In genomic region chr11:61378713-61379313, GRCh38 we compare ENCODE assay signal across 12 cellular contexts. TPM values are rescaled to one million over a fixed set of nuclear protein-coding genes. Genes with fewer than 3 reads are reported as not detected.
DNase-seq lines count a peak whose midpoint lies in the region; ATAC-seq and TF ChIP-seq lines count a peak whose summit lies in the region.
"Had no signal": no experiment of that assay in that cellular context is flagged by ENCODE, and none has a peak within 500 bp of the region (broad histone marks: within the 10 kb centered on the region; RNA-seq: fewer than 3 reads in every experiment).

No MANE protein-coding gene starts in this region.

- no TSS peak for BruUV-seq in Panc1 (replicated peaks; lab: Mats Ljungman, UMichigan)

- TF ChIP-seq CTCF in BJ (IDR thresholded peaks at IDR 0.05; ENCODE audit: insufficient read depth, low read depth, low read length) (no peak), Panc1 (IDR thresholded peaks at IDR 0.05) (no peak), fibroblast of lung (conservative IDR thresholded peaks at IDR 0.05 in 1 of 2, IDR thresholded peaks at IDR 0.05 in 1 of 2; ENCODE audit: low read depth in 1 of 2, low read length in 2 of 2) (no peak), osteocyte (IDR thresholded peaks at IDR 0.05) (no peak), GM13976 (IDR thresholded peaks at IDR 0.05; ENCODE audit: borderline replicate concordance, control extremely low read depth, extremely low read depth, insufficient read depth, missing control alignments) (no peak)

- ATAC-seq in Panc1 (peak; percentile 46; the same call in 1 of the 2 replicates), HG03097 (IDR thresholded peaks at IDR 0.05; ENCODE audit: low FRiP score, unreplicated experiment) (no peak), HG02642 (IDR thresholded peaks at IDR 0.05; ENCODE audit: poor library complexity, unreplicated experiment) (no peak)

- H4K20me1 ChIP-seq in fibroblast of lung (ENCODE audit: control insufficient read depth, extremely low read depth, insufficient read depth, low read length), result no peaks in the 10 kb centered on the region

- H3K36me3 ChIP-seq in BJ (ENCODE audit: control insufficient read depth, insufficient read depth, low read length) (0 out of 2 replicates have a peak, but pooled peaks cover 2% of the 10 kb centered on the region), Panc1 (ENCODE audit: control insufficient read depth, insufficient read depth, low read length) (no peaks in the 10 kb centered on the region), fibroblast of lung (ENCODE audit: control insufficient read depth, insufficient read depth, low read length) (no peaks in the 10 kb centered on the region)

- no peaks in the 10 kb centered on the region for H3K9me3 Mint-ChIP-seq in osteocyte (ENCODE audit: unreplicated experiment)

- H3K4me3 ChIP-seq in BJ (ENCODE audit: low read depth, low read length), result no peak overlapping the region
- H3K4me3 ChIP-seq in Panc1 (ENCODE audit: low read depth in 2 of 2, low read length in 2 of 2), result no peak overlapping the region
- no peak overlapping the region for H3K4me3 ChIP-seq in fibroblast of lung (replicated peaks in 1 of 4; ENCODE audit: control extremely low read depth in 1 of 4, insufficient read depth in 1 of 4, low read depth in 3 of 4, low read length in 4 of 4)

- H3K4me1 ChIP-seq in Panc1 (ENCODE audit: control insufficient read depth, insufficient read depth, low read length) (no peaks in the 10 kb centered on the region), fibroblast of lung (ENCODE audit: control insufficient read depth, extremely low read depth, insufficient read depth, low read length) (peaks cover 11% of the 10 kb centered on the region)

- H3K4me1 Mint-ChIP-seq in osteocyte (ENCODE audit: unreplicated experiment), result peaks cover 22% of the 10 kb centered on the region

- H3K27ac ChIP-seq in Panc1 (ENCODE audit: low read length), result no peak overlapping the region
- peak overlapping the region; percentile 69 for H3K27ac ChIP-seq in fibroblast of lung (ENCODE audit: insufficient read depth, low read length)

- POLR2A ChIA-PET in BJ (lab: Charles Lee) (interaction anchor here (1.2 kb wide), 1 partner anchor 17 kb away, joined by 10 read pairs; the partner anchor contains the start of genes CYB561A3 and TMEM138), Panc1 (lab: Charles Lee) (no interaction called here)

- peak overlapping the region; percentile 91 for H3K27ac Mint-ChIP-seq in osteocyte (ENCODE audit: unreplicated experiment)

- no peak overlapping the region for H3K9ac ChIP-seq in fibroblast of lung (ENCODE audit: insufficient read depth, low read length)

- H3K36me3 Mint-ChIP-seq in osteocyte (ENCODE audit: unreplicated experiment), result peaks cover 6% of the 10 kb centered on the region

- CTCF ChIA-PET in BJ (lab: Yijun Ruan, JAX) (interaction anchor here (0.6 to 11.9 kb wide), 2 partner anchors 23 to 41 kb away, joined by 4 to 374 read pairs; partner anchors contain the start of genes DDB1 and TKFC), Panc1 (lab: Charles Lee) (interaction anchor here (0.7 kb wide), 1 partner anchor 75 kb away, joined by 4 read pairs; no protein-coding TSS in a partner anchor)

- H2AFZ ChIP-seq in fibroblast of lung (ENCODE audit: low read length), result no peak overlapping the region

- H3K9me3 ChIP-seq in Panc1 (ENCODE audit: control insufficient read depth, insufficient read depth, low read depth, low read length) (no peaks in the 10 kb centered on the region), fibroblast of lung (ENCODE audit: control insufficient read depth, insufficient read depth, low read depth, low read length) (no peaks in the 10 kb centered on the region)

- H3K4me2 ChIP-seq in fibroblast of lung (ENCODE audit: extremely low read depth, insufficient read depth, low read length), result no peak overlapping the region

- no peaks in the 10 kb centered on the region for H3K79me2 ChIP-seq in fibroblast of lung (ENCODE audit: control insufficient read depth, insufficient read depth, low read length)

- no peaks in the 10 kb centered on the region for H3K27me3 Mint-ChIP-seq in osteocyte (ENCODE audit: unreplicated experiment)

- no peak overlapping the region for H3K4me3 Mint-ChIP-seq in osteocyte (ENCODE audit: unreplicated experiment)

- in situ Hi-C loops in Panc1 (cut with HindIII; ENCODE audit: low pct_unique_long_range_greater_than_20kb, low sequenced_read_pairs) (no loop called here), GM13976 (cut with MboI; ENCODE audit: low sequenced_read_pairs, unreplicated experiment) (no loop called here)

- H3K27me3 ChIP-seq in BJ (ENCODE audit: control insufficient read depth, insufficient read depth, low read length), result no peaks in the 10 kb centered on the region
- no peaks in the 10 kb centered on the region for H3K27me3 ChIP-seq in Panc1 (ENCODE audit: control insufficient read depth, insufficient read depth, low read length)
- no peaks in the 10 kb centered on the region for H3K27me3 ChIP-seq in fibroblast of lung (ENCODE audit: control insufficient read depth, insufficient read depth, low read length)

- peak; percentile 96 for DNase-seq in BJ (ENCODE audit: low read depth)
- no peak for DNase-seq in Panc1 (ENCODE audit: low read depth, low spot score)
- DNase-seq in fibroblast of lung (ENCODE audit: low read depth in 2 of 2), result peak; percentile 92 to 98
- DNase-seq in osteocyte (ENCODE audit: extremely low spot score, unreplicated experiment), result no peak
- no peak for DNase-seq in GM13976 (ENCODE audit: low spot score)
- no peak for DNase-seq in NCI-H2081 (lab: John Stamatoyannopoulos, UW)
- DNase-seq: activated T-cell treated with anti-CD3 and anti-CD28 coated beads, Interleukin-2, amount 50 U/mL, for 48 hours; DMS153; SHP77; stimulated activated CD4-positive, alpha-beta T cell treated with anti-CD3 and anti-CD28 coated beads, Interleukin-1b, Interleukin-23, amount 100 ng/mL, for 48 hours had no signal

- intact Hi-C loops in Panc1 (cut with micrococcal nuclease; ENCODE audit: unreplicated experiment), result no loop called here

RNA-seq across cellular contexts. Expression of gene TMEM216, which starts 13.6 kb away (rescaled TPM):
- 27.3 and 29.2 TPM in 2 replicates for polyA plus RNA-seq in BJ (2011; rRNA removed)
- polyA minus RNA-seq in BJ (2011; rRNA and poly(A)+ RNA removed), result 10.3 and 15.8 TPM in 2 replicates
- 11.7 TPM for total RNA-seq in Panc1 (2021; ENCODE audit: unreplicated experiment)
- 10.6 TPM for polyA plus RNA-seq in Panc1 (2012; ENCODE audit: insufficient read length)
- total RNA-seq in fibroblast of lung, result 10.4 and 12.3 TPM in 2 replicates
- 14.1 and 18.4 TPM in 2 replicates for polyA plus RNA-seq in fibroblast of lung
- 7.1 and 8.2 TPM in 2 replicates for polyA plus RNA-seq in fibroblast of lung (2012)
- 7.7 and 8.8 TPM in 2 replicates for polyA minus RNA-seq in fibroblast of lung (ENCODE audit: low replicate concordance)
- total RNA-seq in osteocyte, result 11.3 and 11.4 TPM in 2 replicates

RNA-seq across cellular contexts. Expression of gene TMEM138, which starts 16.6 kb away (rescaled TPM):
- polyA plus RNA-seq in BJ (2011; rRNA removed) (55.6 and 73.9 TPM in 2 replicates), fibroblast of lung (78.0 and 95.9 TPM in 2 replicates)
- 21.2 and 26.3 TPM in 2 replicates for polyA minus RNA-seq in BJ (2011; rRNA and poly(A)+ RNA removed)
- total RNA-seq in Panc1 (2021; ENCODE audit: unreplicated experiment) (86.6 TPM), fibroblast of lung (20.0 and 30.2 TPM in 2 replicates), osteocyte (49.4 and 51.3 TPM in 2 replicates)
- polyA plus RNA-seq in Panc1 (2012; ENCODE audit: insufficient read length), result 45.5 TPM
- polyA plus RNA-seq in fibroblast of lung (2012), result 57.7 and 65.3 TPM in 2 replicates
- 64.3 and 99.7 TPM in 2 replicates for polyA minus RNA-seq in fibroblast of lung (ENCODE audit: low replicate concordance)

RNA-seq across cellular contexts. Expression of gene CYB561A3, which starts 17.1 kb away (rescaled TPM):
- 32.9 and 91.3 TPM in 2 replicates for polyA plus RNA-seq in BJ (2011; rRNA removed)
- polyA minus RNA-seq in BJ (2011; rRNA and poly(A)+ RNA removed), result 27.8 and 30.4 TPM in 2 replicates
- total RNA-seq in Panc1 (2021; ENCODE audit: unreplicated experiment), result 80.3 TPM
- 58.7 TPM for polyA plus RNA-seq in Panc1 (2012; ENCODE audit: insufficient read length)
- total RNA-seq in fibroblast of lung, result 39.3 and 65.1 TPM in 2 replicates
- polyA plus RNA-seq in fibroblast of lung, result 43.9 and 48.3 TPM in 2 replicates
- polyA plus RNA-seq in fibroblast of lung (2012), result 41.8 and 42.0 TPM in 2 replicates
- 215 and 274 TPM in 2 replicates for polyA minus RNA-seq in fibroblast of lung (ENCODE audit: low replicate concordance)
- 49.5 and 57.0 TPM in 2 replicates for total RNA-seq in osteocyte

RNA-seq across cellular contexts. Expression of gene TKFC, which starts 45.8 kb away (rescaled TPM):
- polyA plus RNA-seq in BJ (2011; rRNA removed) (23.9 and 37.6 TPM in 2 replicates), fibroblast of lung (11.5 and 15.9 TPM in 2 replicates)
- 16.2 and 20.5 TPM in 2 replicates for polyA minus RNA-seq in BJ (2011; rRNA and poly(A)+ RNA removed)
- total RNA-seq in Panc1 (2021; ENCODE audit: unreplicated experiment) (79.6 TPM), fibroblast of lung (15.9 and 27.1 TPM in 2 replicates), osteocyte (41.7 and 46.3 TPM in 2 replicates)
- 82.2 TPM for polyA plus RNA-seq in Panc1 (2012; ENCODE audit: insufficient read length)
- polyA plus RNA-seq in fibroblast of lung (2012), result 20.4 and 23.8 TPM in 2 replicates
- polyA minus RNA-seq in fibroblast of lung (ENCODE audit: low replicate concordance), result 26.2 and 48.0 TPM in 2 replicates

RNA-seq across cellular contexts. Expression of gene DDB1, which starts 45.9 kb away (rescaled TPM):
- polyA plus RNA-seq in BJ (2011; rRNA removed) (265 and 281 TPM in 2 replicates), fibroblast of lung (289 and 298 TPM in 2 replicates)
- polyA minus RNA-seq in BJ (2011; rRNA and poly(A)+ RNA removed), result 247 and 384 TPM in 2 replicates
- total RNA-seq in Panc1 (2021; ENCODE audit: unreplicated experiment) (217 TPM), fibroblast of lung (241 and 282 TPM in 2 replicates), osteocyte (259 and 266 TPM in 2 replicates)
- 134 TPM for polyA plus RNA-seq in Panc1 (2012; ENCODE audit: insufficient read length)
- polyA plus RNA-seq in fibroblast of lung (2012), result 180 and 182 TPM in 2 replicates
- 389 and 438 TPM in 2 replicates for polyA minus RNA-seq in fibroblast of lung (ENCODE audit: low replicate concordance)

Comparison
In these comparisons a context has a peak if more than half of its experiments do, and no peak if none do; other contexts are left out.
1. DNase-seq: peak in BJ (single experiment) and fibroblast of lung (2 of 2); none in Panc1 (single experiment), osteocyte (single experiment), GM13976 (single experiment) and NCI-H2081 (0 of 2).